ENCODE assay signal across 1 cellular context in genomic region chr7:102512642-102513221, GRCh38.
TF ChIP-seq lines count a peak whose summit lies in the region.

No MANE protein-coding gene starts in this region.

TF ChIP-seq in HEK293, 187 proteins besides CTCF, POLR2A, EP300 and RAD21:
- TF ChIP-seq SP3 (tag by site-specific recombination; IDR thresholded peaks at IDR 0.05), result peak; percentile 67
- TF ChIP-seq KLF1 (tag by site-specific recombination; IDR thresholded peaks at IDR 0.05), result 0 out of 2 replicates have a peak, but pooled peaks have one; percentile 50
- TF ChIP-seq PRDM10 (tag by site-specific recombination; IDR thresholded peaks at IDR 0.05), result 0 out of 2 replicates have a peak, but pooled peaks have one; percentile 28
- TF ChIP-seq ZFHX2 (tag by site-specific recombination; conservative IDR thresholded peaks at IDR 0.05), result peak; percentile 76
- TF ChIP-seq ZNF266 (tag by site-specific recombination; IDR thresholded peaks at IDR 0.05; ENCODE audit: low read depth), result peak; percentile 35; the same call in 1 of the 2 replicates
- TF ChIP-seq KLF17 (tag by site-specific recombination; IDR thresholded peaks at IDR 0.05), result peak; percentile 91
- 0 out of 2 replicates have a peak, but pooled peaks have one; percentile 30 for TF ChIP-seq PATZ1 (tag by site-specific recombination; IDR thresholded peaks at IDR 0.05)
- 0 out of 2 replicates have a peak, but pooled peaks have one; percentile 16 for TF ChIP-seq ZNF398 (tag by site-specific recombination; IDR thresholded peaks at IDR 0.05)
- peak; percentile 95 for TF ChIP-seq WT1 (tag by site-specific recombination; IDR thresholded peaks at IDR 0.05)
- peak; percentile 46 for TF ChIP-seq PRDM4 (tag by site-specific recombination; IDR thresholded peaks at IDR 0.05)
- peak; percentile 54; the same call in 1 of the 2 replicates for TF ChIP-seq EGR2 (tag by site-specific recombination; IDR thresholded peaks at IDR 0.05; ENCODE audit: low read depth)
- 0 out of 2 replicates have a peak, but pooled peaks have one; percentile 30 for TF ChIP-seq TSHZ1 (tag by site-specific recombination; IDR thresholded peaks at IDR 0.05; ENCODE audit: borderline replicate concordance)
